In genomic region chr20:4972506-4973251, GRCh38 we compare ENCODE assay signal across 8 cellular contexts. TPM values are rescaled to one million over a fixed set of nuclear protein-coding genes. Genes with fewer than 3 reads are reported as not detected.
A peak's percentile ranks its signal among the peaks of the same experiment; 100 is the strongest.
DNase-seq lines count a peak whose midpoint lies in the region; ATAC-seq and TF ChIP-seq lines count a peak whose summit lies in the region.

No MANE protein-coding gene starts in this region.

- peak overlapping the region; percentile 51; the same call in 1 of the 2 replicates for H3K18ac ChIP-seq in IMR-90 (ENCODE audit: low read depth, low read length)

- H2BK15ac ChIP-seq in IMR-90 (ENCODE audit: low read depth, low read length), result no peak overlapping the region; the same call in 2 of the 3 replicates

- H4K5ac ChIP-seq in IMR-90 (ENCODE audit: low read depth, low read length), result no peak overlapping the region; the same call in 1 of the 2 replicates

- H2AK5ac ChIP-seq in IMR-90 (ENCODE audit: low read depth, low read length), result peak overlapping the region; percentile 70

- peaks cover 2 to 48% of the 10 kb centered on the region in 2 experiments; a peak in 2 of 4 replicates for H3K79me1 ChIP-seq in IMR-90 (ENCODE audit: low read depth in 1 of 2, low read length in 2 of 2)

- no peaks in the 10 kb centered on the region for H3K9me3 ChIP-seq in CD8-positive, alpha-beta memory T cell (ENCODE audit: low read length)
- no peaks in the 10 kb centered on the region for H3K9me3 ChIP-seq in IMR-90 (ENCODE audit: control insufficient read depth, insufficient read depth, low read length)

- in situ Hi-C loops in IMR-90 (cut with MboI; ENCODE audit: low sequenced_read_pairs), result loop anchor here (25.0 kb wide), 1 partner anchor 360 kb away; no protein-coding TSS in a partner anchor

- TF ChIP-seq POLR2A in IMR-90 (IDR thresholded peaks at IDR 0.05; ENCODE audit: low read depth, low read length), result no peak

- WGBS in IMR-90 (ENCODE audit: extremely low coverage in 2 of 2, insufficient read length in 1 of 2), 2 experiments, result 40% methylated on average over 1 of the region's 12 CpGs; no CpG with 5 or more reads in 1 of the 2 experiments

- intact Hi-C loops in IMR-90 (cut with micrococcal nuclease), result loop anchor here (5.0 kb wide), 1 partner anchor 130 kb away; no protein-coding TSS in a partner anchor

- peak overlapping the region; percentile 3; the same call in 1 of the 2 replicates for H3K9ac ChIP-seq in IMR-90 (ENCODE audit: low read depth, low read length)

- TF ChIP-seq CTCF in IMR-90 (conservative IDR thresholded peaks at IDR 0.05; ENCODE audit: low read depth, low read length), result no peak

- H2BK20ac ChIP-seq in IMR-90 (ENCODE audit: low read depth, low read length), result peak overlapping the region; percentile 84; the same call in 1 of the 2 replicates

- H3K4me1 Mint-ChIP-seq in CD8-positive, alpha-beta memory T cell, result peaks cover 14 to 28% (median 17%) of the 10 kb centered on the region in 3 donors
- peaks cover 31% of the 10 kb centered on the region for H3K4me1 Mint-ChIP-seq in activated naive CD8-positive, alpha-beta T cell treated with anti-CD3 and anti-CD28 coated beads, Interleukin-2, amount 50 U/mL, for 24 hours
- H3K4me1 Mint-ChIP-seq in natural killer cell treated with Interleukin-12 subunit alpha and Interleukin-12 subunit beta and Interleukin-15 and Interleukin-18, amount 100 ng/mL, for 72 hours (ENCODE audit: low read depth in 2 of 2), result peaks cover 17 to 21% of the 10 kb centered on the region in 2 donors

- peaks cover 0 to 32% (median 7%) of the 10 kb centered on the region in 3 donors for H3K36me3 Mint-ChIP-seq in CD8-positive, alpha-beta memory T cell
- H3K36me3 Mint-ChIP-seq in activated naive CD8-positive, alpha-beta T cell treated with anti-CD3 and anti-CD28 coated beads, Interleukin-2, amount 50 U/mL, for 24 hours (ENCODE audit: low read depth), result peaks cover 26% of the 10 kb centered on the region
- peaks cover 7% of the 10 kb centered on the region for H3K36me3 Mint-ChIP-seq in natural killer cell treated with Interleukin-12 subunit alpha and Interleukin-12 subunit beta and Interleukin-15 and Interleukin-18, amount 100 ng/mL, for 72 hours

- peak overlapping the region; percentile 86; the same call in 1 of the 2 replicates for H3K23ac ChIP-seq in IMR-90 (ENCODE audit: low read depth, low read length)

- H3K56ac ChIP-seq in IMR-90 (ENCODE audit: extremely low read depth, insufficient read depth, low read length), result peak overlapping the region; percentile 70; the same call in 1 of the 2 replicates

- BruUV-seq in IMR-90 (replicated peaks; lab: Mats Ljungman, UMichigan), result no TSS peak

- peaks cover 3% of the 10 kb centered on the region for H3K9me1 ChIP-seq in IMR-90 (ENCODE audit: insufficient read depth, low read length)

- H3K14ac ChIP-seq in IMR-90 (replicated peaks; ENCODE audit: low read depth, low read length), result peak overlapping the region; percentile 64; the same call in 1 of the 2 replicates

- POLR2A ChIA-PET in CD8-positive, alpha-beta memory T cell (lab: Charles Lee), result interaction anchor here (0.6 kb wide), 1 partner anchor 745 kb away, joined by 3 read pairs; no protein-coding TSS in a partner anchor
- POLR2A ChIA-PET in IMR-90 (lab: Charles Lee; ENCODE audit: unreplicated experiment), result interaction anchor here (0.6 kb wide), 1 partner anchor 115 kb away, joined by 23 read pairs; no protein-coding TSS in a partner anchor

- peak overlapping the region; percentile 80 for H3K4ac ChIP-seq in IMR-90 (ENCODE audit: low read depth, low read length)

- H2BK5ac ChIP-seq in IMR-90 (ENCODE audit: low read depth, low read length, poor library complexity, severe bottlenecking), result peak overlapping the region; percentile 82

- H4K20me1 ChIP-seq in IMR-90 (ENCODE audit: insufficient read depth, low read length), result peaks cover 3% of the 10 kb centered on the region; the same call in 1 of the 2 replicates

- no peak for DNase-seq in CD8-positive, alpha-beta memory T cell
- DNase-seq in IMR-90 (no peak), amygdala (lab: John Stamatoyannopoulos, UW) (no peak), SKM-1 (lab: John Stamatoyannopoulos, UW; ENCODE audit: unreplicated experiment) (no peak)
- DNase-seq in activated naive CD8-positive, alpha-beta T cell treated with anti-CD3 and anti-CD28 coated beads, Interleukin-2, amount 50 U/mL, for 24 hours, result no peak
- DNase-seq in natural killer cell treated with Interleukin-12 subunit alpha and Interleukin-12 subunit beta and Interleukin-15 and Interleukin-18, amount 100 ng/mL, for 72 hours (ENCODE audit: low spot score), result no peak
- DNase-seq in stimulated activated naive CD4-positive, alpha-beta T cell treated with Interleukin-2 at 50 U/mL for 16 hours (lab: John Stamatoyannopoulos, UW), result no peak

- H3K27ac Mint-ChIP-seq in CD8-positive, alpha-beta memory T cell, result peak overlapping the region in 7 of 8 donors; percentile 6 to 80 (median 78)
- H3K27ac Mint-ChIP-seq in activated naive CD8-positive, alpha-beta T cell treated with anti-CD3 and anti-CD28 coated beads, Interleukin-2, amount 50 U/mL, for 24 hours, result peak overlapping the region; percentile 87
- peak overlapping the region; percentile 81 to 92 for H3K27ac Mint-ChIP-seq in natural killer cell treated with Interleukin-12 subunit alpha and Interleukin-12 subunit beta and Interleukin-15 and Interleukin-18, amount 100 ng/mL, for 72 hours

- no peak overlapping the region for H2AK9ac ChIP-seq in IMR-90 (replicated peaks; ENCODE audit: low read depth, low read length, poor library complexity)

- H3K27ac ChIP-seq in CD8-positive, alpha-beta memory T cell (ENCODE audit: low read depth, low read length), result no peak overlapping the region
- H3K27ac ChIP-seq in IMR-90 (ENCODE audit: insufficient read depth, low read length), result peak overlapping the region; percentile 45; the same call in 1 of the 2 replicates

- peaks cover 5% of the 10 kb centered on the region for H3K36me3 ChIP-seq in CD8-positive, alpha-beta memory T cell (ENCODE audit: insufficient read depth, low read length)
- H3K36me3 ChIP-seq in IMR-90 (ENCODE audit: control insufficient read depth, insufficient read depth, low read length), result peaks cover 15% of the 10 kb centered on the region

- no peak overlapping the region for H2AFZ ChIP-seq in IMR-90 (replicated peaks; ENCODE audit: low read length, poor library complexity)

- dilution Hi-C loops in IMR-90 (cut with HindIII; ENCODE audit: low sequenced_read_pairs, unreplicated experiment), result no loop called here

- H3K4me2 ChIP-seq in IMR-90 (ENCODE audit: low read depth, low read length), result peak overlapping the region; percentile 89; the same call in 1 of the 2 replicates

- no peaks in the 10 kb centered on the region for H3K9me3 Mint-ChIP-seq in CD8-positive, alpha-beta memory T cell
- no peaks in the 10 kb centered on the region for H3K9me3 Mint-ChIP-seq in activated naive CD8-positive, alpha-beta T cell treated with anti-CD3 and anti-CD28 coated beads, Interleukin-2, amount 50 U/mL, for 24 hours
- H3K9me3 Mint-ChIP-seq in natural killer cell treated with Interleukin-12 subunit alpha and Interleukin-12 subunit beta and Interleukin-15 and Interleukin-18, amount 100 ng/mL, for 72 hours, result no peaks in the 10 kb centered on the region

- peak overlapping the region; percentile 79 for H2BK120ac ChIP-seq in IMR-90 (ENCODE audit: low read depth, low read length)

- CTCF ChIA-PET in CD8-positive, alpha-beta memory T cell (lab: Charles Lee), result interaction anchor here (0.7 kb wide), 1 partner anchor 55 kb away, joined by 3 read pairs; no protein-coding TSS in a partner anchor
- CTCF ChIA-PET in IMR-90 (lab: Yijun Ruan, JAX), result interaction anchor here (0.6 to 1.1 kb wide), 3 partner anchors 17 to 129 kb away, joined by 3 to 7 read pairs (median 4); no protein-coding TSS in a partner anchor

- no peak for TF ChIP-seq RAD21 in IMR-90 (IDR thresholded peaks at IDR 0.05; ENCODE audit: low read length)

- peak overlapping the region; percentile 52; the same call in 1 of the 2 replicates for H4K91ac ChIP-seq in IMR-90 (ENCODE audit: insufficient read depth, low read depth, low read length)

- H3K27me3 ChIP-seq in CD8-positive, alpha-beta memory T cell (ENCODE audit: insufficient read depth, low read length, poor library complexity, severe bottlenecking), result no peaks in the 10 kb centered on the region
- no peaks in the 10 kb centered on the region for H3K27me3 ChIP-seq in IMR-90 (ENCODE audit: control insufficient read depth, insufficient read depth, low read length)

- no peak overlapping the region for H3K4me3 ChIP-seq in CD8-positive, alpha-beta memory T cell (ENCODE audit: low read length)
- no peak overlapping the region for H3K4me3 ChIP-seq in IMR-90 (ENCODE audit: insufficient read depth, low read depth, low read length)

- peak overlapping the region; percentile 1 to 73; a peak in 3 of 4 replicates for H4K8ac ChIP-seq in IMR-90 (ENCODE audit: low read depth in 2 of 2, low read length in 2 of 2)

- ATAC-seq in IMR-90 (ENCODE audit: low read depth) (no peak), GM21360 (IDR thresholded peaks at IDR 0.05; ENCODE audit: unreplicated experiment) (no peak)
- no peak for ATAC-seq in activated naive CD8-positive, alpha-beta T cell treated with anti-CD3 and anti-CD28 coated beads, Interleukin-2, amount 50 U/mL, for 24 hours
- ATAC-seq in natural killer cell treated with Interleukin-12 subunit alpha and Interleukin-12 subunit beta and Interleukin-15 and Interleukin-18, amount 100 ng/mL, for 72 hours, result no peak

- no peaks in the 10 kb centered on the region for H3K27me3 Mint-ChIP-seq in CD8-positive, alpha-beta memory T cell
- no peaks in the 10 kb centered on the region for H3K27me3 Mint-ChIP-seq in activated naive CD8-positive, alpha-beta T cell treated with anti-CD3 and anti-CD28 coated beads, Interleukin-2, amount 50 U/mL, for 24 hours
- H3K27me3 Mint-ChIP-seq in natural killer cell treated with Interleukin-12 subunit alpha and Interleukin-12 subunit beta and Interleukin-15 and Interleukin-18, amount 100 ng/mL, for 72 hours, result no peaks in the 10 kb centered on the region

- H3K4me1 ChIP-seq in CD8-positive, alpha-beta memory T cell (ENCODE audit: insufficient read depth, low read length), result peaks cover 5% of the 10 kb centered on the region
- H3K4me1 ChIP-seq in IMR-90 (ENCODE audit: control insufficient read depth, insufficient read depth, low read length), result peaks cover 4% of the 10 kb centered on the region

- no peak overlapping the region for H3K4me3 Mint-ChIP-seq in CD8-positive, alpha-beta memory T cell
- H3K4me3 Mint-ChIP-seq in activated naive CD8-positive, alpha-beta T cell treated with anti-CD3 and anti-CD28 coated beads, Interleukin-2, amount 50 U/mL, for 24 hours, result peak overlapping the region; percentile 73
- peak overlapping the region; percentile 67 for H3K4me3 Mint-ChIP-seq in natural killer cell treated with Interleukin-12 subunit alpha and Interleukin-12 subunit beta and Interleukin-15 and Interleukin-18, amount 100 ng/mL, for 72 hours

RNA-seq across cellular contexts. Expression of gene SLC23A2, which starts 28.6 kb away (rescaled TPM):
- 10 to 100 TPM; 20.6 to 24.3 TPM for total RNA-seq in CD8-positive, alpha-beta memory T cell
- polyA plus RNA-seq in CD8-positive, alpha-beta memory T cell, result 6.7 TPM
- total RNA-seq in IMR-90 (2012; rRNA removed), result 10.2 and 11.1 TPM in 2 replicates
- polyA plus RNA-seq in IMR-90 (2012; rRNA removed), result 13.5 and 14.4 TPM in 2 replicates
- 9.3 and 13.1 TPM in 2 replicates for polyA plus RNA-seq in IMR-90 (2012; cell fraction: cytosol; rRNA removed)
- 22.1 and 35.5 TPM in 2 replicates for polyA plus RNA-seq in IMR-90 (2012; cell fraction: nucleus; rRNA removed; ENCODE audit: low replicate concordance)
- total RNA-seq in natural killer cell treated with Interleukin-12 subunit alpha and Interleukin-12 subunit beta and Interleukin-15 and Interleukin-18, amount 100 ng/mL, for 72 hours, result 10 to 100 TPM; 18.6 to 32.9 TPM

Comparison
In these comparisons a context has a peak if more than half of its experiments do, and no peak if none do; other contexts are left out.
1. H3K4me3 Mint-ChIP-seq: peak in activated naive CD8-positive, alpha-beta T cell treated with anti-CD3 and anti-CD28 coated beads, Interleukin-2, amount 50 U/mL, for 24 hours (single experiment) and natural killer cell treated with Interleukin-12 subunit alpha and Interleukin-12 subunit beta and Interleukin-15 and Interleukin-18, amount 100 ng/mL, for 72 hours (single experiment); none in CD8-positive, alpha-beta memory T cell (0 of 7).
2. Peak in every context shown above with its lines, with median percentiles within 50 percentile points of each other: H3K27ac Mint-ChIP-seq.